In the genomic region with DNA sequence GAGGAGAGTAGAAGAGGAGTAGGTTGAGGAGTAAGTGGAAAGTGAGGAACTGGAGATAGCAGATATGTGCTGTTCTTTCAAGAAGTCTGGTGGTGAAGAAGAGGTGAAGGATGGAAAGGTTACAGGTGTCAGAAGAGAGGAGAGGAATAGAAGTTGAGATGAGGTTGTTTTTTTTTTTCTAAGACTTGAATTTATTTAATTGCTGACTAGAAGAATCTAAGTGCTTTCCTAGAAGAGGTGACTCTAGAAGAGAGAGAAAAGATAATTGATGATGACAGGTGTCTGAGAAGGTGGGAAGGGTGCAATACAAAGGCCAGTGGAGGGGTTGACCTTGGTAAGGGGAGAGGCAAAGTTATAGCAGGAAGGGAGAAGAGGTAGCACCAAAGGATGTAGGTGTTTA, we compare ENCODE assay signal across 8 cellular contexts.
"Had no signal": no experiment of that assay in that cellular context is flagged by ENCODE, and none has a peak within 500 bp of the region (broad histone marks: within the 10 kb centered on the region; RNA-seq: fewer than 3 reads in every experiment).

No MANE protein-coding gene starts in this region.

- DNase-seq: GDM1, GF-D8 had no signal

- ATAC-seq: GM12878 had no signal

- H3K4me3 ChIP-seq: GM12878 had no signal

- FAIRE-seq: G401.6, GM12878, GM12891, GM12892, GM18507, GM19239 had no signal
